ENCODE assay signal across 1 cellular context in genomic region chr5:43255704-43256103, GRCh38.
TF ChIP-seq lines count a peak whose summit lies in the region.

No MANE protein-coding gene starts in this region.

TF ChIP-seq in K562, 482 proteins besides CTCF, POLR2A, EP300 and RAD21 (continued from another document):
- TF ChIP-seq SETDB1 (IDR thresholded peaks at IDR 0.05; ENCODE audit: low read length): no peak
- TF ChIP-seq ZNF740 (CRISPR knock-in tag; IDR thresholded peaks at IDR 0.05): no peak
- TF ChIP-seq ZNF740 (tag; IDR thresholded peaks at IDR 0.05): no peak
- no peak for TF ChIP-seq MBD1 (CRISPR knock-in tag; IDR thresholded peaks at IDR 0.05)
- TF ChIP-seq MAFK (IDR thresholded peaks at IDR 0.05; ENCODE audit: low read length): no peak
- TF ChIP-seq RFX7 (CRISPR knock-in tag; IDR thresholded peaks at IDR 0.05): no peak
- TF ChIP-seq ZSCAN32 (CRISPR knock-in tag; IDR thresholded peaks at IDR 0.05): no peak
- TF ChIP-seq ZBTB43 (CRISPR knock-in tag; IDR thresholded peaks at IDR 0.05): no peak
- no peak for TF ChIP-seq TAF7 (tag; IDR thresholded peaks at IDR 0.05)
- no peak for TF ChIP-seq RREB1 (CRISPR knock-in tag; IDR thresholded peaks at IDR 0.05)
- TF ChIP-seq ZNF146 (CRISPR knock-in tag; IDR thresholded peaks at IDR 0.05; ENCODE audit: unreplicated experiment): no peak
- TF ChIP-seq RBFOX2 (IDR thresholded peaks at IDR 0.05; ENCODE audit: low read depth, low read length): no peak
